18 cellular contexts compared by ENCODE assay signal in genomic region chr13:26949701-26950345, GRCh38.
DNase-seq lines count a peak whose midpoint lies in the region; ATAC-seq and TF ChIP-seq lines count a peak whose summit lies in the region.
"Had no signal": no experiment of that assay in that cellular context is flagged by ENCODE, and none has a peak within 500 bp of the region (broad histone marks: within the 10 kb centered on the region; RNA-seq: fewer than 3 reads in every experiment).

No MANE protein-coding gene starts in this region.

- ATAC-seq in SK-N-SH treated with all-trans-retinoic acid at 6 μM for 48 hours, result no peak
- no peak for ATAC-seq in Panc1
- ATAC-seq in GM19395 (IDR thresholded peaks at IDR 0.05; ENCODE audit: unreplicated experiment), result no peak
- ATAC-seq: GM23338, K562 had no signal

- H3K36me3 ChIP-seq in SK-N-SH (replicated peaks in 1 of 2; ENCODE audit: control insufficient read depth in 1 of 2, insufficient read depth in 2 of 2, low read length in 1 of 2) (no peaks in the 10 kb centered on the region), Panc1 (ENCODE audit: control insufficient read depth, insufficient read depth, low read length) (no peaks in the 10 kb centered on the region), hepatocyte (replicated peaks; ENCODE audit: insufficient read depth, low read depth) (no peaks in the 10 kb centered on the region), ascending aorta (no peaks in the 10 kb centered on the region)

- no peaks in the 10 kb centered on the region for H4K20me1 ChIP-seq in SK-N-SH (ENCODE audit: insufficient read depth)
- no peaks in the 10 kb centered on the region for H4K20me1 ChIP-seq in hepatocyte (ENCODE audit: insufficient read depth, poor library complexity, severe bottlenecking)

- no peak overlapping the region for H2AFZ ChIP-seq in SK-N-SH (ENCODE audit: low read depth)
- H2AFZ ChIP-seq in hepatocyte, result no peak overlapping the region

- H3K27ac ChIP-seq in SK-N-SH (ENCODE audit: low read depth in 2 of 2, low read length in 1 of 2), result no peak overlapping the region
- peak overlapping the region; percentile 94 for H3K27ac ChIP-seq in Panc1 (ENCODE audit: low read length)
- peak overlapping the region; percentile 90 for H3K27ac ChIP-seq in hepatocyte
- no peak overlapping the region for H3K27ac ChIP-seq in ascending aorta
- H3K27ac ChIP-seq: SK-N-MC had no signal

- CTCF ChIA-PET in SK-N-SH (lab: Yijun Ruan, JAX) (interaction anchor here (1.1 to 7.1 kb wide), 8 partner anchors 17 to 880 kb away, joined by 3 to 108 read pairs (median 6); no protein-coding TSS in a partner anchor), Panc1 (lab: Charles Lee) (interaction anchor here (1.8 kb wide), 1 partner anchor 35 kb away, joined by 16 read pairs; no protein-coding TSS in a partner anchor)

- DNase-seq in SK-N-SH, result peak; percentile 36
- no peak for DNase-seq in Panc1 (ENCODE audit: low read depth, low spot score)
- no peak for DNase-seq in hepatocyte (ENCODE audit: low spot score)
- DNase-seq in ascending aorta (ENCODE audit: low spot score in 2 of 2), result no peak
- no peak for DNase-seq in stimulated activated CD8-positive, alpha-beta memory T cell treated with anti-CD3 and anti-CD28 coated beads, Interleukin-4, amount 100 ng/mL, for 48 hours
- DNase-seq in activated naive CD4-positive, alpha-beta T cell treated with anti-CD3 and anti-CD28 coated beads, Interleukin-2, amount 50 U/mL, for 16 hours, result no peak
- DNase-seq: 8988T, COR-L47, HCEC 1CT, NCI-H1092 treated with DMSO at 0.1 percent for 48 hours, NCI-H146, NCI-H510A, Right ventricle myocardium superior had no signal

- POLR2A ChIA-PET in SK-N-SH (lab: Yijun Ruan, JAX) (interaction anchor here (0.8 kb wide), 1 partner anchor 50 kb away, joined by 3 read pairs; no protein-coding TSS in a partner anchor), Panc1 (lab: Charles Lee) (interaction anchor here (0.6 to 1.0 kb wide), 3 partner anchors 13 to 176 kb away, joined by 3 to 8 read pairs (median 5); no protein-coding TSS in a partner anchor)

- WGBS in SK-N-SH (ENCODE audit: low lambda C conversion rate), result 40% methylated on average over 12 of the region's 12 CpGs
- 28% methylated on average over 12 of the region's 12 CpGs for WGBS in hepatocyte (ENCODE audit: low lambda C conversion rate, missing lambda C conversion rate)

- no peaks in the 10 kb centered on the region for H3K9me3 ChIP-seq in SK-N-SH
- no peaks in the 10 kb centered on the region for H3K9me3 ChIP-seq in Panc1 (ENCODE audit: control insufficient read depth, insufficient read depth, low read depth, low read length)
- H3K9me3 ChIP-seq in hepatocyte (ENCODE audit: low read depth), result no peaks in the 10 kb centered on the region
- H3K9me3 ChIP-seq in ascending aorta, result no peaks in the 10 kb centered on the region

- H3K79me2 ChIP-seq in SK-N-SH (ENCODE audit: insufficient read depth) (no peaks in the 10 kb centered on the region), hepatocyte (no peaks in the 10 kb centered on the region)

- in situ Hi-C loops in Panc1 (cut with HindIII; ENCODE audit: low pct_unique_long_range_greater_than_20kb, low sequenced_read_pairs), result no loop called here

- H3K27me3 ChIP-seq in SK-N-SH (ENCODE audit: insufficient read depth) (peaks cover 7% of the 10 kb centered on the region; the same call in 1 of the 2 replicates), Panc1 (ENCODE audit: control insufficient read depth, insufficient read depth, low read length) (no peaks in the 10 kb centered on the region), hepatocyte (no peaks in the 10 kb centered on the region), ascending aorta (no peaks in the 10 kb centered on the region)

- no peaks in the 10 kb centered on the region for H3F3A ChIP-seq in SK-N-SH (replicated peaks; ENCODE audit: insufficient read depth)

- TF ChIP-seq RAD21 in SK-N-SH (IDR thresholded peaks at IDR 0.05; ENCODE audit: low read length), result no peak

- H3K4me2 ChIP-seq in SK-N-SH, result no peak overlapping the region
- H3K4me2 ChIP-seq in hepatocyte, result peak overlapping the region; percentile 6
- H3K4me2 ChIP-seq: GM23338 had no signal

- intact Hi-C loops in Panc1 (cut with micrococcal nuclease; ENCODE audit: unreplicated experiment), result no loop called here
- intact Hi-C loops in ascending aorta (cut with DNase I), result loop anchor here (5.0 kb wide), 1 partner anchor 37 kb away; no protein-coding TSS in a partner anchor

- H3K4me3 ChIP-seq in SK-N-SH (ENCODE audit: low read depth in 2 of 2, low read length in 1 of 2) (no peak overlapping the region), Panc1 (ENCODE audit: low read depth in 2 of 2, low read length in 2 of 2) (no peak overlapping the region), hepatocyte (no peak overlapping the region), ascending aorta (no peak overlapping the region)
- H3K4me3 ChIP-seq: GM23338, K562, SK-N-MC had no signal

- no TSS peak for BruUV-seq in Panc1 (replicated peaks; lab: Mats Ljungman, UMichigan)

- TF ChIP-seq CTCF in SK-N-SH (IDR thresholded peaks at IDR 0.05) (no peak), Panc1 (IDR thresholded peaks at IDR 0.05) (no peak), hepatocyte (IDR thresholded peaks at IDR 0.05; ENCODE audit: poor library complexity) (no peak), ascending aorta (IDR thresholded peaks at IDR 0.05) (no peak)

- TF ChIP-seq EP300 in SK-N-SH (IDR thresholded peaks at IDR 0.05; ENCODE audit: borderline replicate concordance in 1 of 2, low read depth in 1 of 2, low read length in 1 of 2), result no peak

- H3K9me2 ChIP-seq in SK-N-SH, result no peaks in the 10 kb centered on the region
- H3K9me2 ChIP-seq in hepatocyte (replicated peaks; ENCODE audit: insufficient read depth), result no peaks in the 10 kb centered on the region

- no peak overlapping the region for H3K9ac ChIP-seq in SK-N-SH

- H3K4me1 ChIP-seq in SK-N-SH (ENCODE audit: control insufficient read depth in 1 of 2, insufficient read depth in 2 of 2, low read depth in 1 of 2, low read length in 1 of 2) (no peaks in the 10 kb centered on the region), Panc1 (ENCODE audit: control insufficient read depth, insufficient read depth, low read length) (peaks cover 42% of the 10 kb centered on the region), hepatocyte (ENCODE audit: insufficient read depth) (peaks cover 23% of the 10 kb centered on the region), ascending aorta (no peaks in the 10 kb centered on the region)

TF ChIP-seq in SK-N-SH, 30 proteins besides CTCF, POLR2A, EP300 and RAD21:
- no peak for TF ChIP-seq USF1 (IDR thresholded peaks at IDR 0.05; ENCODE audit: borderline replicate concordance, low read depth)

TF ChIP-seq in SK-N-SH treated with all-trans-retinoic acid at 6 μM for 48 hours, 23 proteins besides CTCF, POLR2A, EP300 and RAD21 (continues in another document):
- no peak for TF ChIP-seq OSR1 (CRISPR knock-in tag; IDR thresholded peaks at IDR 0.05)
- no peak for TF ChIP-seq PATZ1 (CRISPR knock-in tag; IDR thresholded peaks at IDR 0.05; ENCODE audit: borderline replicate concordance)
- TF ChIP-seq RARB (CRISPR knock-in tag; IDR thresholded peaks at IDR 0.05), result no peak
- TF ChIP-seq, protein P1, sequence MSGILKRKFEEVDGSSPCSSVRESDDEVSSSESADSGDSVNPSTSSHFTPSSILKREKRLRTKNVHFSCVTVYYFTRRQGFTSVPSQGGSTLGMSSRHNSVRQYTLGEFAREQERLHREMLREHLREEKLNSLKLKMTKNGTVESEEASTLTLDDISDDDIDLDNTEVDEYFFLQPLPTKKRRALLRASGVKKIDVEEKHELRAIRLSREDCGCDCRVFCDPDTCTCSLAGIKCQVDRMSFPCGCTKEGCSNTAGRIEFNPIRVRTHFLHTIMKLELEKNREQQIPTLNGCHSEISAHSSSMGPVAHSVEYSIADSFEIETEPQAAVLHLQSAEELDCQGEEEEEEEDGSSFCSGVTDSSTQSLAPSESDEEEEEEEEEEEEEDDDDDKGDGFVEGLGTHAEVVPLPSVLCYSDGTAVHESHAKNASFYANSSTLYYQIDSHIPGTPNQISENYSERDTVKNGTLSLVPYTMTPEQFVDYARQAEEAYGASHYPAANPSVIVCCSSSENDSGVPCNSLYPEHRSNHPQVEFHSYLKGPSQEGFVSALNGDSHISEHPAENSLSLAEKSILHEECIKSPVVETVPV (CRISPR knock-in tag; IDR thresholded peaks at IDR 0.05), result no peak
- no peak for TF ChIP-seq CSDC2 (CRISPR knock-in tag; IDR thresholded peaks at IDR 0.05)
- no peak for TF ChIP-seq CREB5 (CRISPR knock-in tag; IDR thresholded peaks at IDR 0.05; ENCODE audit: low read depth)

Comparison
In these comparisons a context has a peak if more than half of its experiments do, and no peak if none do; other contexts are left out.
1. H3K27ac ChIP-seq: peak in Panc1 (single experiment) and hepatocyte (single experiment); none in SK-N-SH (0 of 2) and ascending aorta (0 of 2).